Comparison of ENCODE assay signal across 1 cellular context in the genomic region with DNA sequence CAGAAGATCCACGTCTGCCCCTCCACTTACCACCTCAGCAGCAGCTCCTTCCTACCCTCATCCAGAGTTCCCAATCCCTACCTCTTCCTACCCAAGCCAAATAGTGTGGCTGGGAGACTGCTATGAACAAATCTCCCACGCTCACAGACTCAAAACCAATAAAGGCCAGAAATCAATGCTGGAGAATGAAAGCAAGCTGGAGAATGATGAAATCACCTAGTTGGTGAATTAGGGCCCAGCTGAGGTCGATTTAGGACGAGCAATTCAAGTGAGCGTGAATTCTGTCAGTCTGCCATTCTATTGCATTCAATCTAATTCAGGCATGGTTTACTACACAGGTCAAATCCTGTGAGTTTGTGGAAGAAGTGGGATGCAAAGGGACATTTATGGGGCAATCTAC.
TF ChIP-seq lines count a peak whose summit lies in the region.

No MANE protein-coding gene starts in this region.

TF ChIP-seq in H1, 55 proteins besides CTCF, POLR2A, EP300 and RAD21:
- TF ChIP-seq, protein P1, sequence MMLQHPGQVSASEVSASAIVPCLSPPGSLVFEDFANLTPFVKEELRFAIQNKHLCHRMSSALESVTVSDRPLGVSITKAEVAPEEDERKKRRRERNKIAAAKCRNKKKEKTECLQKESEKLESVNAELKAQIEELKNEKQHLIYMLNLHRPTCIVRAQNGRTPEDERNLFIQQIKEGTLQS (IDR thresholded peaks at IDR 0.05; ENCODE audit: insufficient read depth, low read depth, low read length) = no peak
- TF ChIP-seq, protein P2, sequence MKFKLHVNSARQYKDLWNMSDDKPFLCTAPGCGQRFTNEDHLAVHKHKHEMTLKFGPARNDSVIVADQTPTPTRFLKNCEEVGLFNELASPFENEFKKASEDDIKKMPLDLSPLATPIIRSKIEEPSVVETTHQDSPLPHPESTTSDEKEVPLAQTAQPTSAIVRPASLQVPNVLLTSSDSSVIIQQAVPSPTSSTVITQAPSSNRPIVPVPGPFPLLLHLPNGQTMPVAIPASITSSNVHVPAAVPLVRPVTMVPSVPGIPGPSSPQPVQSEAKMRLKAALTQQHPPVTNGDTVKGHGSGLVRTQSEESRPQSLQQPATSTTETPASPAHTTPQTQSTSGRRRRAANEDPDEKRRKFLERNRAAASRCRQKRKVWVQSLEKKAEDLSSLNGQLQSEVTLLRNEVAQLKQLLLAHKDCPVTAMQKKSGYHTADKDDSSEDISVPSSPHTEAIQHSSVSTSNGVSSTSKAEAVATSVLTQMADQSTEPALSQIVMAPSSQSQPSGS (IDR thresholded peaks at IDR 0.05; ENCODE audit: low read length) = no peak
- TF ChIP-seq SUZ12 (IDR thresholded peaks at IDR 0.05; ENCODE audit: low read length) (no peak), CBX8 (IDR thresholded peaks at IDR 0.05; ENCODE audit: borderline replicate concordance, low read depth, low read length) (no peak), TEAD4 (IDR thresholded peaks at IDR 0.05; ENCODE audit: low read depth, low read length) (no peak), BCL11A (IDR thresholded peaks at IDR 0.05; ENCODE audit: low read depth in 2 of 2, low read length in 2 of 2) (no peak), CEBPB (IDR thresholded peaks at IDR 0.05; ENCODE audit: low read depth, low read length) (no peak)
- TF ChIP-seq, protein P3, sequence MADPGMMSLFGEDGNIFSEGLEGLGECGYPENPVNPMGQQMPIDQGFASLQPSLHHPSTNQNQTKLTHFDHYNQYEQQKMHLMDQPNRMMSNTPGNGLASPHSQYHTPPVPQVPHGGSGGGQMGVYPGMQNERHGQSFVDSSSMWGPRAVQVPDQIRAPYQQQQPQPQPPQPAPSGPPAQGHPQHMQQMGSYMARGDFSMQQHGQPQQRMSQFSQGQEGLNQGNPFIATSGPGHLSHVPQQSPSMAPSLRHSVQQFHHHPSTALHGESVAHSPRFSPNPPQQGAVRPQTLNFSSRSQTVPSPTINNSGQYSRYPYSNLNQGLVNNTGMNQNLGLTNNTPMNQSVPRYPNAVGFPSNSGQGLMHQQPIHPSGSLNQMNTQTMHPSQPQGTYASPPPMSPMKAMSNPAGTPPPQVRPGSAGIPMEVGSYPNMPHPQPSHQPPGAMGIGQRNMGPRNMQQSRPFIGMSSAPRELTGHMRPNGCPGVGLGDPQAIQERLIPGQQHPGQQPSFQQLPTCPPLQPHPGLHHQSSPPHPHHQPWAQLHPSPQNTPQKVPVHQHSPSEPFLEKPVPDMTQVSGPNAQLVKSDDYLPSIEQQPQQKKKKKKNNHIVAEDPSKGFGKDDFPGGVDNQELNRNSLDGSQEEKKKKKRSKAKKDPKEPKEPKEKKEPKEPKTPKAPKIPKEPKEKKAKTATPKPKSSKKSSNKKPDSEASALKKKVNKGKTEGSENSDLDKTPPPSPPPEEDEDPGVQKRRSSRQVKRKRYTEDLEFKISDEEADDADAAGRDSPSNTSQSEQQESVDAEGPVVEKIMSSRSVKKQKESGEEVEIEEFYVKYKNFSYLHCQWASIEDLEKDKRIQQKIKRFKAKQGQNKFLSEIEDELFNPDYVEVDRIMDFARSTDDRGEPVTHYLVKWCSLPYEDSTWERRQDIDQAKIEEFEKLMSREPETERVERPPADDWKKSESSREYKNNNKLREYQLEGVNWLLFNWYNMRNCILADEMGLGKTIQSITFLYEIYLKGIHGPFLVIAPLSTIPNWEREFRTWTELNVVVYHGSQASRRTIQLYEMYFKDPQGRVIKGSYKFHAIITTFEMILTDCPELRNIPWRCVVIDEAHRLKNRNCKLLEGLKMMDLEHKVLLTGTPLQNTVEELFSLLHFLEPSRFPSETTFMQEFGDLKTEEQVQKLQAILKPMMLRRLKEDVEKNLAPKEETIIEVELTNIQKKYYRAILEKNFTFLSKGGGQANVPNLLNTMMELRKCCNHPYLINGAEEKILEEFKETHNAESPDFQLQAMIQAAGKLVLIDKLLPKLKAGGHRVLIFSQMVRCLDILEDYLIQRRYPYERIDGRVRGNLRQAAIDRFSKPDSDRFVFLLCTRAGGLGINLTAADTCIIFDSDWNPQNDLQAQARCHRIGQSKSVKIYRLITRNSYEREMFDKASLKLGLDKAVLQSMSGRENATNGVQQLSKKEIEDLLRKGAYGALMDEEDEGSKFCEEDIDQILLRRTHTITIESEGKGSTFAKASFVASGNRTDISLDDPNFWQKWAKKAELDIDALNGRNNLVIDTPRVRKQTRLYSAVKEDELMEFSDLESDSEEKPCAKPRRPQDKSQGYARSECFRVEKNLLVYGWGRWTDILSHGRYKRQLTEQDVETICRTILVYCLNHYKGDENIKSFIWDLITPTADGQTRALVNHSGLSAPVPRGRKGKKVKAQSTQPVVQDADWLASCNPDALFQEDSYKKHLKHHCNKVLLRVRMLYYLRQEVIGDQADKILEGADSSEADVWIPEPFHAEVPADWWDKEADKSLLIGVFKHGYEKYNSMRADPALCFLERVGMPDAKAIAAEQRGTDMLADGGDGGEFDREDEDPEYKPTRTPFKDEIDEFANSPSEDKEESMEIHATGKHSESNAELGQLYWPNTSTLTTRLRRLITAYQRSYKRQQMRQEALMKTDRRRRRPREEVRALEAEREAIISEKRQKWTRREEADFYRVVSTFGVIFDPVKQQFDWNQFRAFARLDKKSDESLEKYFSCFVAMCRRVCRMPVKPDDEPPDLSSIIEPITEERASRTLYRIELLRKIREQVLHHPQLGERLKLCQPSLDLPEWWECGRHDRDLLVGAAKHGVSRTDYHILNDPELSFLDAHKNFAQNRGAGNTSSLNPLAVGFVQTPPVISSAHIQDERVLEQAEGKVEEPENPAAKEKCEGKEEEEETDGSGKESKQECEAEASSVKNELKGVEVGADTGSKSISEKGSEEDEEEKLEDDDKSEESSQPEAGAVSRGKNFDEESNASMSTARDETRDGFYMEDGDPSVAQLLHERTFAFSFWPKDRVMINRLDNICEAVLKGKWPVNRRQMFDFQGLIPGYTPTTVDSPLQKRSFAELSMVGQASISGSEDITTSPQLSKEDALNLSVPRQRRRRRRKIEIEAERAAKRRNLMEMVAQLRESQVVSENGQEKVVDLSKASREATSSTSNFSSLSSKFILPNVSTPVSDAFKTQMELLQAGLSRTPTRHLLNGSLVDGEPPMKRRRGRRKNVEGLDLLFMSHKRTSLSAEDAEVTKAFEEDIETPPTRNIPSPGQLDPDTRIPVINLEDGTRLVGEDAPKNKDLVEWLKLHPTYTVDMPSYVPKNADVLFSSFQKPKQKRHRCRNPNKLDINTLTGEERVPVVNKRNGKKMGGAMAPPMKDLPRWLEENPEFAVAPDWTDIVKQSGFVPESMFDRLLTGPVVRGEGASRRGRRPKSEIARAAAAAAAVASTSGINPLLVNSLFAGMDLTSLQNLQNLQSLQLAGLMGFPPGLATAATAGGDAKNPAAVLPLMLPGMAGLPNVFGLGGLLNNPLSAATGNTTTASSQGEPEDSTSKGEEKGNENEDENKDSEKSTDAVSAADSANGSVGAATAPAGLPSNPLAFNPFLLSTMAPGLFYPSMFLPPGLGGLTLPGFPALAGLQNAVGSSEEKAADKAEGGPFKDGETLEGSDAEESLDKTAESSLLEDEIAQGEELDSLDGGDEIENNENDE (IDR thresholded peaks at IDR 0.05; ENCODE audit: insufficient replicate concordance, low read length) = no peak
- TF ChIP-seq, protein P4, sequence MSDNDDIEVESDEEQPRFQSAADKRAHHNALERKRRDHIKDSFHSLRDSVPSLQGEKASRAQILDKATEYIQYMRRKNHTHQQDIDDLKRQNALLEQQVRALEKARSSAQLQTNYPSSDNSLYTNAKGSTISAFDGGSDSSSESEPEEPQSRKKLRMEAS (IDR thresholded peaks at IDR 0.05) = no peak
TF ChIP-seq in H1: peak in this region for 0.
